8 cellular contexts compared by ENCODE assay signal in genomic region chr3:44476181-44476599, GRCh38. TPM values are rescaled to one million over a fixed set of nuclear protein-coding genes. Genes with fewer than 3 reads are reported as not detected.
A peak's percentile ranks its signal among the peaks of the same experiment; 100 is the strongest.
DNase-seq lines count a peak whose midpoint lies in the region; ATAC-seq and TF ChIP-seq lines count a peak whose summit lies in the region.

No MANE protein-coding gene starts in this region.

- peak; percentile 20 to 21 for DNase-seq in NOMO-1 (lab: John Stamatoyannopoulos, UW; ENCODE audit: unreplicated experiment in 2 of 2)
- no peak for DNase-seq in NOMO-1 treated with dmso at 0.1 percent for 144 hours (lab: John Stamatoyannopoulos, UW; ENCODE audit: unreplicated experiment)
- DNase-seq in SK-N-DZ (ENCODE audit: low spot score) = peak; percentile 41
- peak; percentile 56 for DNase-seq in fibroblast of pulmonary artery (ENCODE audit: low read depth)
- DNase-seq in NCI-H1105 treated with DMSO at 0.1 percent for 48 hours (lab: John Stamatoyannopoulos, UW) = no peak

- TF ChIP-seq CTCF in fibroblast of pulmonary artery (IDR thresholded peaks at IDR 0.05; ENCODE audit: low read length, missing control alignments) = peak; percentile 27

- H3K9me3 ChIP-seq in skeletal muscle satellite cell (replicated peaks; ENCODE audit: low read length) = no peaks in the 10 kb centered on the region

- peaks cover 4% of the 10 kb centered on the region for H3K4me1 ChIP-seq in skeletal muscle satellite cell (ENCODE audit: control insufficient read depth, insufficient read depth, low read length)

- H3K4me2 ChIP-seq in skeletal muscle satellite cell (ENCODE audit: low read length) = peak overlapping the region; percentile 94

- ATAC-seq in GM18520 (IDR thresholded peaks at IDR 0.05; ENCODE audit: unreplicated experiment) = no peak
- ATAC-seq in HG02970 (IDR thresholded peaks at IDR 0.05; ENCODE audit: low FRiP score, unreplicated experiment) = no peak

- no peaks in the 10 kb centered on the region for H3K36me3 ChIP-seq in skeletal muscle satellite cell (ENCODE audit: insufficient read depth, low read length)

- H3K4me3 ChIP-seq in fibroblast of pulmonary artery (replicated peaks; ENCODE audit: low read depth, low read length) = peak overlapping the region; percentile 71
- H3K4me3 ChIP-seq in skeletal muscle satellite cell (ENCODE audit: low read length) = peak overlapping the region; percentile 96

- peak overlapping the region; percentile 89 for H3K9ac ChIP-seq in skeletal muscle satellite cell (ENCODE audit: low read depth, low read length)

- H3K27me3 ChIP-seq in skeletal muscle satellite cell (ENCODE audit: control insufficient read depth, insufficient read depth, low read length) = no peaks in the 10 kb centered on the region

RNA-seq across cellular contexts. Expression of gene ZNF445, which starts 1.3 kb away (rescaled TPM):
- polyA plus RNA-seq in SK-N-DZ (2014; cell fraction: cytosol; rRNA removed) = 7.1 and 8.2 TPM in 2 replicates
- polyA plus RNA-seq in SK-N-DZ (2014; cell fraction: nucleus; rRNA removed) = 8.9 and 15.7 TPM in 2 replicates
- total RNA-seq in skeletal muscle satellite cell (2012; rRNA removed) = 4.6 and 5.8 TPM in 2 replicates

Comparison
In these comparisons a context has a peak if more than half of its experiments do, and no peak if none do; other contexts are left out.
1. DNase-seq: peak in NOMO-1 (2 of 2), SK-N-DZ (single experiment) and fibroblast of pulmonary artery (single experiment); none in NOMO-1 treated with dmso at 0.1 percent for 144 hours (single experiment) and NCI-H1105 treated with DMSO at 0.1 percent for 48 hours (single experiment).